Comparison of ENCODE assay signal across 23 cellular contexts in genomic region chr2:212157011-212157410, GRCh38.
DNase-seq lines count a peak whose midpoint lies in the region; ATAC-seq and TF ChIP-seq lines count a peak whose summit lies in the region.
"Had no signal": no experiment of that assay in that cellular context is flagged by ENCODE, and none has a peak within 500 bp of the region (broad histone marks: within the 10 kb centered on the region; RNA-seq: fewer than 3 reads in every experiment).

No MANE protein-coding gene starts in this region.

- H3K79me2 ChIP-seq in GM23248 (ENCODE audit: insufficient read depth), result no peaks in the 10 kb centered on the region
- no peaks in the 10 kb centered on the region for H3K79me2 ChIP-seq in SK-N-SH (ENCODE audit: insufficient read depth)
- no peaks in the 10 kb centered on the region for H3K79me2 ChIP-seq in osteoblast (ENCODE audit: insufficient read depth, low read length)

- H2AFZ ChIP-seq in GM23248 (no peak overlapping the region), SK-N-SH (ENCODE audit: low read depth) (0 out of 2 replicates have a peak overlapping the region, but pooled peaks have one; percentile 17), osteoblast (ENCODE audit: low read length) (peak overlapping the region; percentile 26)

- H3K9me2 ChIP-seq in GM23248 (ENCODE audit: insufficient read depth), result no peaks in the 10 kb centered on the region
- no peaks in the 10 kb centered on the region for H3K9me2 ChIP-seq in SK-N-SH

- H3K9ac ChIP-seq in GM23248 (no peak overlapping the region), SK-N-SH (no peak overlapping the region)

- H4K20me1 ChIP-seq in GM23248 (ENCODE audit: insufficient read depth) (no peaks in the 10 kb centered on the region), SK-N-SH (ENCODE audit: insufficient read depth) (no peaks in the 10 kb centered on the region), osteoblast (ENCODE audit: insufficient read depth, low read length) (no peaks in the 10 kb centered on the region)

- no peak for ATAC-seq in HG02973 (IDR thresholded peaks at IDR 0.05; ENCODE audit: unreplicated experiment)
- ATAC-seq: HCT116; right lobe of liver; stimulated activated naive CD8-positive, alpha-beta T cell treated with anti-CD3 and anti-CD28 coated beads, Interleukin-15, amount 100 ng/mL, for 72 hours; upper lobe of right lung had no signal

- in situ Hi-C loops in GM23248 (cut with MboI), result loop anchor here (25.0 kb wide), 1 partner anchor 380 kb away; the partner anchor contains the start of gene ERBB4

- peak; percentile 56 for DNase-seq in GM23248
- no peak for DNase-seq in SK-N-SH
- peak; percentile 65 for DNase-seq in fibroblast of mammary gland (ENCODE audit: low read depth)
- DNase-seq in osteoblast (ENCODE audit: insufficient read length, low spot score, missing footprints), result no peak
- no peak for DNase-seq in NAMALWA (ENCODE audit: low spot score)
- DNase-seq in mucosa of gallbladder (ENCODE audit: low spot score), result no peak
- no peak for DNase-seq in hypothalamus (lab: John Stamatoyannopoulos, UW)
- DNase-seq: activated B cell treated with CpG ODN at 0.5 μM for 24 hours; activated naive CD8-positive, alpha-beta T cell treated with anti-CD3 and anti-CD28 coated beads, Interleukin-2, amount 10 ng/mL, durations not matched to agents 7 days and 5 days; central memory CD4-positive, alpha-beta T cell; effector CD4-positive, alpha-beta T cell; KG1; NCI-H1105 treated with DMSO at 0.1 percent for 48 hours; NCI-H69; right lobe of liver; SHP77; stimulated activated CD4-positive, alpha-beta T cell treated with anti-CD3 and anti-CD28 coated beads, Interleukin-1b, Interleukin-23, amount 100 ng/mL, for 48 hours; stimulated activated naive CD8-positive, alpha-beta T cell treated with anti-CD3 and anti-CD28 coated beads, Interleukin-15, amount 100 ng/mL, for 72 hours; T-helper 1 cell; upper lobe of right lung had no signal

- H3K27ac ChIP-seq in GM23248, result no peak overlapping the region
- peak overlapping the region in 1 of 2 experiments; percentile 11; a peak in 1 of 4 replicates for H3K27ac ChIP-seq in SK-N-SH (ENCODE audit: low read depth in 2 of 2, low read length in 1 of 2)
- peak overlapping the region; percentile 55 for H3K27ac ChIP-seq in osteoblast (ENCODE audit: low read depth, low read length)
- H3K27ac ChIP-seq: neutrophil, right lobe of liver, upper lobe of right lung had no signal

- CTCF ChIA-PET in SK-N-SH (lab: Yijun Ruan, JAX), result interaction anchor here (1.0 to 1.9 kb wide), 2 partner anchors 93 to 363 kb away, joined by 3 to 5 read pairs; no protein-coding TSS in a partner anchor

- H3K4me2 ChIP-seq in GM23248 (ENCODE audit: unreplicated experiment) (no peak overlapping the region), SK-N-SH (no peak overlapping the region), osteoblast (ENCODE audit: insufficient read depth, low read length) (no peak overlapping the region)

- H3K27me3 ChIP-seq in GM23248 (replicated peaks; ENCODE audit: insufficient read depth), result no peaks in the 10 kb centered on the region
- H3K27me3 ChIP-seq in SK-N-SH (ENCODE audit: insufficient read depth), result no peaks in the 10 kb centered on the region
- no peaks in the 10 kb centered on the region for H3K27me3 ChIP-seq in osteoblast (ENCODE audit: insufficient read depth, low read length)
- H3K27me3 ChIP-seq: neutrophil, right lobe of liver, upper lobe of right lung had no signal

- POLR2A ChIA-PET in SK-N-SH (lab: Yijun Ruan, JAX), result no interaction called here

- H3K36me3 ChIP-seq in GM23248 (ENCODE audit: low read depth) (no peaks in the 10 kb centered on the region), SK-N-SH (replicated peaks in 1 of 2; ENCODE audit: control insufficient read depth in 1 of 2, insufficient read depth in 2 of 2, low read length in 1 of 2) (no peaks in the 10 kb centered on the region), osteoblast (ENCODE audit: insufficient read depth, low read length) (no peaks in the 10 kb centered on the region)
- H3K36me3 ChIP-seq: neutrophil, right lobe of liver, upper lobe of right lung had no signal

- H3F3A ChIP-seq in GM23248 (ENCODE audit: insufficient read depth), result no peaks in the 10 kb centered on the region
- H3F3A ChIP-seq in SK-N-SH (replicated peaks; ENCODE audit: insufficient read depth), result no peaks in the 10 kb centered on the region

- H3K4me3 ChIP-seq in GM23248, result no peak overlapping the region
- no peak overlapping the region for H3K4me3 ChIP-seq in SK-N-SH (ENCODE audit: low read depth in 2 of 2, low read length in 1 of 2)
- H3K4me3 ChIP-seq in fibroblast of mammary gland (ENCODE audit: control insufficient read depth, low read depth, low read length), result no peak overlapping the region
- H3K4me3 ChIP-seq in osteoblast (ENCODE audit: insufficient read depth, low read length), result no peak overlapping the region
- H3K4me3 ChIP-seq: right lobe of liver, upper lobe of right lung had no signal

- no peak for TF ChIP-seq EP300 in SK-N-SH (IDR thresholded peaks at IDR 0.05; ENCODE audit: borderline replicate concordance in 1 of 2, low read depth in 1 of 2, low read length in 1 of 2)

- no peaks in the 10 kb centered on the region for H3K9me3 ChIP-seq in GM23248 (ENCODE audit: low read depth)
- H3K9me3 ChIP-seq in SK-N-SH, result no peaks in the 10 kb centered on the region
- no peaks in the 10 kb centered on the region for H3K9me3 ChIP-seq in osteoblast (ENCODE audit: low read depth, low read length)
- H3K9me3 ChIP-seq: neutrophil, right lobe of liver, upper lobe of right lung had no signal

- WGBS in GM23248 (ENCODE audit: low coverage in 1 of 2, low lambda C conversion rate in 2 of 2, missing lambda C conversion rate in 2 of 2), 2 experiments, result 4 to 7% methylated on average over 1 of the region's 1 CpG
- 38% methylated on average over 1 of the region's 1 CpG for WGBS in SK-N-SH (ENCODE audit: low lambda C conversion rate)

- TF ChIP-seq RAD21 in SK-N-SH (IDR thresholded peaks at IDR 0.05; ENCODE audit: low read length), result no peak

- H3K4me1 ChIP-seq in GM23248 (ENCODE audit: insufficient read depth) (0 out of 2 replicates have a peak, but pooled peaks cover 7% of the 10 kb centered on the region), SK-N-SH (ENCODE audit: control insufficient read depth in 1 of 2, insufficient read depth in 2 of 2, low read depth in 1 of 2, low read length in 1 of 2) (peaks cover 0 to 4% of the 10 kb centered on the region in 2 experiments; a peak in 2 of 4 replicates), osteoblast (ENCODE audit: insufficient read depth, low read length) (peaks cover 7% of the 10 kb centered on the region)
- H3K4me1 ChIP-seq: right lobe of liver, upper lobe of right lung had no signal

- no peak for TF ChIP-seq CTCF in SK-N-SH (IDR thresholded peaks at IDR 0.05)
- no peak for TF ChIP-seq CTCF in fibroblast of mammary gland (conservative IDR thresholded peaks at IDR 0.05; ENCODE audit: control insufficient read depth, insufficient read depth, low read depth, low read length)
- TF ChIP-seq CTCF in osteoblast (IDR thresholded peaks at IDR 0.05; ENCODE audit: extremely low read depth, low read depth, low read length), result no peak

TF ChIP-seq in SK-N-SH, 30 proteins besides CTCF, POLR2A, EP300 and RAD21:
- TF ChIP-seq PBX3 (IDR thresholded peaks at IDR 0.05), result peak; percentile 20; the same call in 1 of the 2 replicates
- no peak for TF ChIP-seq TCF12 (IDR thresholded peaks at IDR 0.05)

Comparison
In these comparisons a context has a peak if more than half of its experiments do, and no peak if none do; other contexts are left out.
1. DNase-seq: peak in GM23248 (single experiment) and fibroblast of mammary gland (single experiment); none in SK-N-SH (single experiment), osteoblast (single experiment), NAMALWA (single experiment), mucosa of gallbladder (single experiment) and hypothalamus (0 of 51).